ENCODE assay signal across 25 cellular contexts in the genomic region with DNA sequence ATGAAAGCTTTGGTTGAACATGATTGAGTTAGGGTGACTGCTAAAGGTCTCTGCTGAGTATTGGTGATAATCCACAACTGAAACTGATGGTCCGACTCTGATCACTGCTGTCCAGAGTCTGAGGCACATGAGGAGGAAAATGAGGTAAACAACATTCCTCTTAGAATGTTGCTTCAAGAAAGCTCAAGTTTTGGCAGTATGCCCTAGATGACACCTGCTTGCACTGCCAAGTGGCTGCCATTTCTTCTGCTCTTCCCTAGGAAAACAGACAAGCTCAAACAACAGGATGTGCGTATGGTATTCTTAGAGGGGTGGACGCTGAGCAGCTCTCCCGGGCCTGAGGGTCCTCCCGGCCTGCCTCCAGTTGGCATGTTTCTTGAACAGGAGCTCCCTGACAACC. TPM values are rescaled to one million over a fixed set of nuclear protein-coding genes. Genes with fewer than 3 reads are reported as not detected.
DNase-seq lines count a peak whose midpoint lies in the region; ATAC-seq, FAIRE-seq and TF ChIP-seq lines count a peak whose summit lies in the region.
"Had no signal": no experiment of that assay in that cellular context is flagged by ENCODE, and none has a peak within 500 bp of the region (broad histone marks: within the 10 kb centered on the region; RNA-seq: fewer than 3 reads in every experiment).

No MANE protein-coding gene starts in this region.

- no peak overlapping the region for H3K56ac ChIP-seq in H1 (replicated peaks; ENCODE audit: insufficient read length, low read depth, low read length)

- no peaks in the 10 kb centered on the region for H3K36me3 Mint-ChIP-seq in MCF 10A (ENCODE audit: insufficient read depth, unreplicated experiment)
- no peaks in the 10 kb centered on the region for H3K36me3 Mint-ChIP-seq in stimulated activated naive B cell treated with anti-CD40 and anti-IgM and Interleukin-4, amounts not matched to agents 10 μg/mL and 1 μg/mL and 100 μg/mL, for 72 hours

- H3K23me2 ChIP-seq in H1 (ENCODE audit: low read depth, low read length), result no peaks in the 10 kb centered on the region

- no peak overlapping the region for H2BK5ac ChIP-seq in H1 (ENCODE audit: low read depth, low read length)

- no peak overlapping the region for H4K8ac ChIP-seq in H1 (ENCODE audit: extremely low read depth, insufficient read depth, low read length)

- peak; percentile 12 for DNase-seq in MCF 10A (ENCODE audit: unreplicated experiment)
- no peak for DNase-seq in breast epithelium (ENCODE audit: low spot score in 2 of 2)
- DNase-seq in RPMI8226, result peak; percentile 68
- no peak for DNase-seq in H1 (ENCODE audit: low read depth in 1 of 2, low spot score in 2 of 2)
- DNase-seq in SW480 (ENCODE audit: low spot score), result no peak
- DNase-seq in D341Med (ENCODE audit: low spot score), result no peak
- no peak for DNase-seq in stimulated activated naive B cell treated with anti-CD40 and anti-IgM and Interleukin-4, amounts not matched to agents 10 μg/mL and 1 μg/mL and 100 μg/mL, for 72 hours
- DNase-seq: AML-193; CD4-positive, alpha-beta T cell; GDM1; IMR-90; KG1; MM.1S; NCI-H2029; NCI-H345; NCI-H526; NCI-H82; NK-92 treated with Interleukin-12 subunit alpha and Interleukin-12 subunit beta, amount 100 ng/mL, for 24 hours; PC-3; Right ventricle myocardium superior had no signal

- no peak for ATAC-seq in stimulated activated naive B cell treated with anti-CD40 and anti-IgM and Interleukin-4, amounts not matched to agents 10 μg/mL and 1 μg/mL and 100 μg/mL, for 72 hours (replicated peaks)
- ATAC-seq: A549, PC-3 had no signal

- H4K20me1 ChIP-seq in H1 (replicated peaks in 1 of 2; ENCODE audit: control insufficient read depth in 1 of 2, insufficient read depth in 2 of 2, low read length in 2 of 2), result no peaks in the 10 kb centered on the region
- H4K20me1 ChIP-seq: BLaER1 treated with 17β-estradiol and CSF1 and Interleukin-3, amounts not matched to agents 10 nM and 100 nM had no signal

- H2BK120ac ChIP-seq in H1 (replicated peaks; ENCODE audit: low read depth, low read length), result peak overlapping the region; percentile 54

- H3K27me3 Mint-ChIP-seq in MCF 10A (ENCODE audit: insufficient read depth, unreplicated experiment), result no peaks in the 10 kb centered on the region
- H3K27me3 Mint-ChIP-seq in stimulated activated naive B cell treated with anti-CD40 and anti-IgM and Interleukin-4, amounts not matched to agents 10 μg/mL and 1 μg/mL and 100 μg/mL, for 72 hours, result no peaks in the 10 kb centered on the region
- H3K27me3 Mint-ChIP-seq: CD4-positive, alpha-beta T cell had no signal

- no peak overlapping the region for H3K4me3 Mint-ChIP-seq in MCF 10A (ENCODE audit: unreplicated experiment)
- H3K4me3 Mint-ChIP-seq in stimulated activated naive B cell treated with anti-CD40 and anti-IgM and Interleukin-4, amounts not matched to agents 10 μg/mL and 1 μg/mL and 100 μg/mL, for 72 hours, result no peak overlapping the region
- H3K4me3 Mint-ChIP-seq: CD4-positive, alpha-beta T cell had no signal

- TF ChIP-seq POLR2A in breast epithelium (IDR thresholded peaks at IDR 0.05), result no peak
- TF ChIP-seq POLR2A in H1 (IDR thresholded peaks at IDR 0.05; ENCODE audit: control extremely low read depth in 1 of 2, low read depth in 2 of 2, low read length in 2 of 2), result no peak

- H3K27me3 ChIP-seq in breast epithelium, result no peaks in the 10 kb centered on the region
- H3K27me3 ChIP-seq in H1 (replicated peaks in 1 of 4; ENCODE audit: control insufficient read depth in 3 of 4, extremely low read depth in 1 of 4, insufficient read depth in 3 of 4, low read length in 3 of 4), result no peaks in the 10 kb centered on the region; a peak in 1 of 7 replicates
- H3K27me3 ChIP-seq: BLaER1 treated with 17β-estradiol and CSF1 and Interleukin-3, amounts not matched to agents 10 nM and 100 nM had no signal

- no peaks in the 10 kb centered on the region for H3K9me3 Mint-ChIP-seq in MCF 10A (ENCODE audit: unreplicated experiment)
- no peaks in the 10 kb centered on the region for H3K9me3 Mint-ChIP-seq in stimulated activated naive B cell treated with anti-CD40 and anti-IgM and Interleukin-4, amounts not matched to agents 10 μg/mL and 1 μg/mL and 100 μg/mL, for 72 hours
- H3K9me3 Mint-ChIP-seq: CD4-positive, alpha-beta T cell had no signal

- TF ChIP-seq RAD21 in H1 (IDR thresholded peaks at IDR 0.05 in 1 of 2, conservative IDR thresholded peaks at IDR 0.05 in 1 of 2; ENCODE audit: low read depth in 2 of 2, low read length in 2 of 2), result no peak

- no peak overlapping the region for H3K18ac ChIP-seq in H1 (ENCODE audit: extremely low read depth, low read length)

- H3K4me1 ChIP-seq in breast epithelium, result peaks cover 0 to 3% of the 10 kb centered on the region in 2 donors
- no peaks in the 10 kb centered on the region for H3K4me1 ChIP-seq in H1 (replicated peaks in 1 of 4; ENCODE audit: control insufficient read depth in 3 of 4, insufficient read depth in 4 of 4, low read length in 3 of 4)
- H3K4me1 ChIP-seq: A549 had no signal

- no peak overlapping the region for H4K91ac ChIP-seq in H1 (replicated peaks; ENCODE audit: insufficient read length, low read length)

- no peak overlapping the region for H3K9ac ChIP-seq in H1 (replicated peaks in 1 of 4; ENCODE audit: extremely low read depth in 1 of 4, low read depth in 3 of 4, low read length in 3 of 4)
- H3K9ac ChIP-seq: BLaER1 treated with 17β-estradiol and CSF1 and Interleukin-3, amounts not matched to agents 10 nM and 100 nM had no signal

- TF ChIP-seq EP300 in H1 (IDR thresholded peaks at IDR 0.05; ENCODE audit: borderline replicate concordance in 1 of 2, low read depth in 2 of 2, low read length in 2 of 2), result no peak

- no peaks in the 10 kb centered on the region for H3K79me2 ChIP-seq in H1 (ENCODE audit: control insufficient read depth in 1 of 2, insufficient read depth in 2 of 2, low read length in 2 of 2)

- H3K4me3 ChIP-seq in breast epithelium, result no peak overlapping the region
- no peak overlapping the region for H3K4me3 ChIP-seq in H1 (ENCODE audit: extremely low read depth in 1 of 4, insufficient read depth in 2 of 4, low read depth in 3 of 4, low read length in 4 of 4)
- H3K4me3 ChIP-seq: A549; BLaER1 treated with 17β-estradiol and CSF1 and Interleukin-3, amounts not matched to agents 10 nM and 100 nM had no signal

- no peak for FAIRE-seq in H1 (lab: Jason Lieb, UNC)
- FAIRE-seq: A549, GM12891, GM19239, H54 had no signal

- no peak overlapping the region for H3K4me2 ChIP-seq in H1 (ENCODE audit: insufficient read depth in 1 of 2, low read depth in 2 of 2, low read length in 2 of 2)
- H3K4me2 ChIP-seq: A549; BLaER1 treated with 17β-estradiol and CSF1 and Interleukin-3, amounts not matched to agents 10 nM and 100 nM had no signal

- H3K4me1 Mint-ChIP-seq in MCF 10A (ENCODE audit: insufficient read depth, unreplicated experiment), result peaks cover 6% of the 10 kb centered on the region
- peaks cover 3 to 7% of the 10 kb centered on the region in 2 donors for H3K4me1 Mint-ChIP-seq in stimulated activated naive B cell treated with anti-CD40 and anti-IgM and Interleukin-4, amounts not matched to agents 10 μg/mL and 1 μg/mL and 100 μg/mL, for 72 hours

- H3K27ac ChIP-seq in breast epithelium (no peak overlapping the region), H1 (ENCODE audit: low read depth, low read length) (no peak overlapping the region)
- H3K27ac ChIP-seq: A549; BLaER1 treated with 17β-estradiol and CSF1 and Interleukin-3, amounts not matched to agents 10 nM and 100 nM had no signal

- intact Hi-C loops in MCF 10A (cut with micrococcal nuclease) (no loop called here), breast epithelium (cut with DNase I; ENCODE audit: low total_unique reads) (no loop called here)

- no peak overlapping the region for H2AK5ac ChIP-seq in H1 (ENCODE audit: low read depth, low read length)

- H3K23ac ChIP-seq in H1 (ENCODE audit: insufficient read length), result no peak overlapping the region

- H3K4ac ChIP-seq in H1 (replicated peaks; ENCODE audit: insufficient read length, low read depth, low read length), result no peak overlapping the region

- no peak overlapping the region for H3K27ac Mint-ChIP-seq in MCF 10A (ENCODE audit: low read depth, unreplicated experiment)
- H3K27ac Mint-ChIP-seq in stimulated activated naive B cell treated with anti-CD40 and anti-IgM and Interleukin-4, amounts not matched to agents 10 μg/mL and 1 μg/mL and 100 μg/mL, for 72 hours, result no peak overlapping the region
- H3K27ac Mint-ChIP-seq: CD4-positive, alpha-beta T cell had no signal

- H3K36me3 ChIP-seq in breast epithelium (no peaks in the 10 kb centered on the region), H1 (ENCODE audit: control insufficient read depth in 2 of 4, insufficient read depth in 4 of 4, low read length in 3 of 4) (no peaks in the 10 kb centered on the region)
- H3K36me3 ChIP-seq: BLaER1 treated with 17β-estradiol and CSF1 and Interleukin-3, amounts not matched to agents 10 nM and 100 nM had no signal

- no peak overlapping the region for H2BK15ac ChIP-seq in H1 (ENCODE audit: low read length)

- 87% methylated on average over 5 of the region's 5 CpGs; no CpG with 5 or more reads in 1 of the 2 experiments for WGBS in H1 (ENCODE audit: extremely low coverage in 1 of 2, insufficient coverage in 1 of 2, insufficient read length in 1 of 2, insufficient replicate concordance in 2 of 2, low coverage in 1 of 2, low lambda C conversion rate in 2 of 2, missing lambda C conversion rate in 1 of 2), 2 experiments

- H3K9me3 ChIP-seq in breast epithelium (no peaks in the 10 kb centered on the region), H1 (ENCODE audit: insufficient read depth in 2 of 2, low read depth in 1 of 2, low read length in 1 of 2) (no peaks in the 10 kb centered on the region; a peak in 1 of 4 replicates)
- H3K9me3 ChIP-seq: A549 had no signal

- no TSS peak for BruUV-seq in MCF 10A (replicated peaks; lab: Mats Ljungman, UMichigan)

- TF ChIP-seq CTCF in MCF 10A (IDR thresholded peaks at IDR 0.05; ENCODE audit: unreplicated experiment) (no peak), breast epithelium (IDR thresholded peaks at IDR 0.05) (no peak), H1 (IDR thresholded peaks at IDR 0.05; ENCODE audit: control extremely low read depth in 1 of 3, insufficient read depth in 1 of 3, low read depth in 1 of 3, low read length in 3 of 3) (no peak)

- H2AFZ ChIP-seq in H1 (ENCODE audit: low read length), result no peak overlapping the region

- no peak overlapping the region for H4K5ac ChIP-seq in H1 (ENCODE audit: insufficient read length, low read depth, low read length)

- no peak overlapping the region for H2BK12ac ChIP-seq in H1 (ENCODE audit: low read depth, low read length)

- no peak overlapping the region for H3K14ac ChIP-seq in H1 (ENCODE audit: insufficient read length)

- CTCF ChIA-PET in MCF 10A (lab: Yijun Ruan, JAX), result interaction anchor here (0.9 to 1.5 kb wide), 3 partner anchors 10 to 317 kb away, joined by 3 to 4 read pairs (median 3); partner anchors contain the start of gene GTF3A
- CTCF ChIA-PET in H1 (lab: Charles Lee; ENCODE audit: partially characterized antibody), result interaction anchor here (0.6 to 1.2 kb wide), 4 partner anchors 89 to 501 kb away, joined by 3 to 5 read pairs (median 4); no protein-coding TSS in a partner anchor

- H2BK20ac ChIP-seq in H1 (ENCODE audit: low read length), result no peak overlapping the region

- no peaks in the 10 kb centered on the region for H3K79me1 ChIP-seq in H1 (ENCODE audit: low read depth, low read length)

- POLR2A ChIA-PET in MCF 10A (lab: Yijun Ruan, JAX) (interaction anchor here (0.9 to 2.9 kb wide), 4 partner anchors 9 to 155 kb away, joined by 3 to 20 read pairs (median 4); partner anchors contain the start of gene MTIF3), H1 (lab: Charles Lee; ENCODE audit: partially characterized antibody) (no interaction called here)

RNA-seq across cellular contexts. Expression of gene MTIF3, which starts 15.2 kb away (rescaled TPM):
- total RNA-seq in MCF 10A (2022) (35.6 and 40.9 TPM in 2 replicates), breast epithelium (100 to 1,000 TPM in 1 of 3 donors, 10 to 100 TPM in 2; 67.5 to 146 (median 72.7) TPM)
- total RNA-seq in H1 (2021; fragmentation: NEBNext Ultra II Directional; extraction: Animal tissue kit (Norgen Biotek cat#: 25700)), result 32.2 and 36.4 TPM in 2 replicates
- polyA plus RNA-seq in H1 (2011; rRNA removed), result 19.8 and 29.4 TPM in 2 replicates
- 43.4 TPM for polyA plus RNA-seq in H1 (2011; cell fraction: cytosol; rRNA removed)
- polyA plus RNA-seq in H1 (2011; cell fraction: nucleus; rRNA removed), result 21.7 TPM
- polyA plus RNA-seq in H1 (2012, experiment 1 of 2), result 29.1 to 47.7 TPM (median 36.0 TPM) in 4 replicates
- polyA plus RNA-seq in H1 (2012, experiment 2 of 2), result 3.0 TPM
- polyA plus RNA-seq in H1 (2013, experiment 1 of 2), result 80.1 TPM
- polyA plus RNA-seq in H1 (2013, experiment 2 of 2), result 84.4 TPM
- polyA minus RNA-seq in H1 (2011; rRNA and poly(A)+ RNA removed), result 10.4 and 17.7 TPM in 2 replicates
- polyA minus RNA-seq in H1 (2011; cell fraction: cytosol; rRNA and poly(A)+ RNA removed), result 12.7 TPM
- 28.7 TPM for polyA minus RNA-seq in H1 (2011; cell fraction: nucleus; rRNA and poly(A)+ RNA removed)

RNA-seq across cellular contexts. Expression of gene GTF3A, which starts 41.2 kb away (rescaled TPM):
- 124 and 159 TPM in 2 replicates for total RNA-seq in MCF 10A (2022)
- 100 to 1,000 TPM; 124 to 186 (median 175) TPM for total RNA-seq in breast epithelium
- 92.3 and 96.5 TPM in 2 replicates for total RNA-seq in H1 (2021; fragmentation: NEBNext Ultra II Directional; extraction: Animal tissue kit (Norgen Biotek cat#: 25700))
- 41.6 and 49.9 TPM in 2 replicates for polyA plus RNA-seq in H1 (2011; rRNA removed)
- polyA plus RNA-seq in H1 (2011; cell fraction: cytosol; rRNA removed), result 45.7 TPM
- 154 TPM for polyA plus RNA-seq in H1 (2011; cell fraction: nucleus; rRNA removed)
- 68.3 to 99.9 TPM (median 81.2 TPM) in 4 replicates for polyA plus RNA-seq in H1 (2012, experiment 1 of 2)
- 35.3 TPM for polyA plus RNA-seq in H1 (2012, experiment 2 of 2)
- polyA plus RNA-seq in H1 (2013, experiment 1 of 2), result 147 TPM
- polyA plus RNA-seq in H1 (2013, experiment 2 of 2), result 137 TPM
- polyA minus RNA-seq in H1 (2011; rRNA and poly(A)+ RNA removed), result 37.9 and 39.7 TPM in 2 replicates
- polyA minus RNA-seq in H1 (2011; cell fraction: cytosol; rRNA and poly(A)+ RNA removed), result 25.3 TPM
- 168 TPM for polyA minus RNA-seq in H1 (2011; cell fraction: nucleus; rRNA and poly(A)+ RNA removed)

Comparison
In these comparisons a context has a peak if more than half of its experiments do, and no peak if none do; other contexts are left out.
1. DNase-seq: peak in MCF 10A (single experiment) and RPMI8226 (single experiment); none in breast epithelium (0 of 2), H1 (0 of 2), SW480 (single experiment), D341Med (single experiment) and stimulated activated naive B cell treated with anti-CD40 and anti-IgM and Interleukin-4, amounts not matched to agents 10 μg/mL and 1 μg/mL and 100 μg/mL, for 72 hours (single experiment).